ENCODE assay signal across 11 cellular contexts in the genomic region with DNA sequence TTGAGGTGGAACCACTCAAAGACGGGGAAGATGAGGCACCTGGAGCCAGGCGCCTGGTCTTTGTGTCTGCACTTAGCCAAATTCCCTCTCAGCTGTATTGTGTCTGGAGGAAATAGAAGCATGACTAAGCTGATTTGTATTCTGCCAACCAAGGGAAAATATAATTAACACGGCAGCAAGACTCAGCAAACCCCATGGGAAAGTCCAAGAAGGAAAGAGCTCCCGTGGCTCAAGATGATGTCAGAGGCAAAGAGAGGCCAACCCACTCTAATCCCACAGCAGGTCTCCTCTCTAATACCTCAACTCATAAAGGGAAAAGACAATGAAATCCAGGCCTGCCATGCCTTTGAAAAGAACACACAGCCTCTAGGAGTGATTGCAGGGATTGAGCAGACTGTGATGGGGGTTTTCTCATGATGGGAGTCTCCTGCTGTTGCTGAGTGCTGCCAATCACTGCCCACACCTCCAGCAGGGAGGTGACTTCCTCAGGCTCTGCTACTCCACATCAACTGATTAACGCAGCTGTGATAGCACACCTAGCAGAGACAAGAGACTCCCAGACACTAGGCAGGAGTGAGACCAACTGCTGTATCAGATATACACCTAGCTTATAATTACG.
DNase-seq lines count a peak whose midpoint lies in the region; ATAC-seq and TF ChIP-seq lines count a peak whose summit lies in the region.
"Had no signal": no experiment of that assay in that cellular context is flagged by ENCODE, and none has a peak within 500 bp of the region (broad histone marks: within the 10 kb centered on the region; RNA-seq: fewer than 3 reads in every experiment).

No MANE protein-coding gene starts in this region.

- H3K9me3 ChIP-seq in HUES48 (ENCODE audit: control insufficient read depth, insufficient read depth, low read length) = peaks cover 14% of the 10 kb centered on the region; the same call in 1 of the 2 replicates
- H3K9me3 ChIP-seq in NT2/D1 (ENCODE audit: insufficient read depth, low read length) = peaks cover 12% of the 10 kb centered on the region; the same call in 1 of the 2 replicates
- H3K9me3 ChIP-seq in esophagus squamous epithelium = peaks cover 0 to 5% (median 0%) of the 10 kb centered on the region in 3 donors

- peaks cover 11% of the 10 kb centered on the region for H3K36me3 Mint-ChIP-seq in activated CD8-positive, alpha-beta T cell treated with anti-CD3 and anti-CD28 coated beads, Interleukin-2, amount 10 ng/mL, durations not matched to agents 7 days and 5 days (ENCODE audit: low read depth)

- CTCF ChIA-PET in activated CD8-positive, alpha-beta T cell treated with anti-CD3 and anti-CD28 coated beads, Interleukin-2, amount 10 ng/mL, durations not matched to agents 7 days and 5 days (lab: Charles Lee) = no interaction called here

- peak; percentile 82 for ATAC-seq in esophagus mucosa
- ATAC-seq in activated CD8-positive, alpha-beta T cell treated with anti-CD3 and anti-CD28 coated beads, Interleukin-2, amount 10 ng/mL, durations not matched to agents 7 days and 5 days = no peak
- ATAC-seq: activated T-cell treated with anti-CD3 and anti-CD28 coated beads, Interleukin-2, amount 50 U/mL, for 72 hours had no signal

- H3K27me3 Mint-ChIP-seq in activated CD8-positive, alpha-beta T cell treated with anti-CD3 and anti-CD28 coated beads, Interleukin-2, amount 10 ng/mL, durations not matched to agents 7 days and 5 days (ENCODE audit: low read depth) = peaks cover 38% of the 10 kb centered on the region

- DNase-seq in NT2/D1 (ENCODE audit: low read depth, low spot score) = peak; percentile 72
- peak; percentile 16 for DNase-seq in retinal pigment epithelial cell (ENCODE audit: low read depth)
- no peak for DNase-seq in NCI-H526 (lab: John Stamatoyannopoulos, UW)
- DNase-seq in activated CD8-positive, alpha-beta T cell treated with anti-CD3 and anti-CD28 coated beads, Interleukin-2, amount 10 ng/mL, durations not matched to agents 7 days and 5 days = no peak
- no peak for DNase-seq in esophagus squamous epithelium (lab: John Stamatoyannopoulos, UW)
- DNase-seq: activated T-cell treated with anti-CD3 and anti-CD28 coated beads, Interleukin-2, amount 50 U/mL, for 72 hours; effector CD8-positive, alpha-beta T cell; NCI-H187 treated with DMSO at 0.1 percent for 48 hours had no signal

- H3K4me3 Mint-ChIP-seq in activated CD8-positive, alpha-beta T cell treated with anti-CD3 and anti-CD28 coated beads, Interleukin-2, amount 10 ng/mL, durations not matched to agents 7 days and 5 days = no peak overlapping the region
- H3K4me3 Mint-ChIP-seq: activated T-cell treated with anti-CD3 and anti-CD28 coated beads, Interleukin-2, amount 50 U/mL, for 72 hours; memory B cell had no signal

- POLR2A ChIA-PET in activated CD8-positive, alpha-beta T cell treated with anti-CD3 and anti-CD28 coated beads, Interleukin-2, amount 10 ng/mL, durations not matched to agents 7 days and 5 days (lab: Charles Lee) = no interaction called here

- H3K36me3 ChIP-seq in HUES48 (ENCODE audit: control insufficient read depth, insufficient read depth, low read length) (no peaks in the 10 kb centered on the region), NT2/D1 (ENCODE audit: insufficient read depth, insufficient read length, low read length) (no peaks in the 10 kb centered on the region), esophagus squamous epithelium (no peaks in the 10 kb centered on the region)

- peaks cover 4% of the 10 kb centered on the region for H3K4me1 Mint-ChIP-seq in activated CD8-positive, alpha-beta T cell treated with anti-CD3 and anti-CD28 coated beads, Interleukin-2, amount 10 ng/mL, durations not matched to agents 7 days and 5 days (ENCODE audit: low read depth)

- H3K27ac ChIP-seq in HUES48 (ENCODE audit: low read depth, low read length) (peak overlapping the region; percentile 100), esophagus squamous epithelium (no peak overlapping the region)

- H3K4me1 ChIP-seq in HUES48 (ENCODE audit: control insufficient read depth, insufficient read depth, low read length) (peaks cover 50% of the 10 kb centered on the region), NT2/D1 (ENCODE audit: insufficient read depth, insufficient read length) (peaks cover 2% of the 10 kb centered on the region), esophagus squamous epithelium (peaks cover 8 to 31% (median 9%) of the 10 kb centered on the region in 3 donors)

- 21 to 37% methylated on average over 5 of the region's 6 CpGs for WGBS in esophagus squamous epithelium, 2 donors

- no peak for TF ChIP-seq CTCF in retinal pigment epithelial cell (conservative IDR thresholded peaks at IDR 0.05; ENCODE audit: low read depth, low read length)
- TF ChIP-seq CTCF in esophagus squamous epithelium (IDR thresholded peaks at IDR 0.05) = no peak

- no peak for TF ChIP-seq POLR2A in esophagus squamous epithelium (IDR thresholded peaks at IDR 0.05)

- no peak overlapping the region for H3K27ac Mint-ChIP-seq in activated CD8-positive, alpha-beta T cell treated with anti-CD3 and anti-CD28 coated beads, Interleukin-2, amount 10 ng/mL, durations not matched to agents 7 days and 5 days
- H3K27ac Mint-ChIP-seq: activated T-cell treated with anti-CD3 and anti-CD28 coated beads, Interleukin-2, amount 50 U/mL, for 72 hours; memory B cell had no signal

- no peaks in the 10 kb centered on the region for H3K9me3 Mint-ChIP-seq in activated CD8-positive, alpha-beta T cell treated with anti-CD3 and anti-CD28 coated beads, Interleukin-2, amount 10 ng/mL, durations not matched to agents 7 days and 5 days (ENCODE audit: insufficient read depth)

- H3K9ac ChIP-seq in HUES48 (ENCODE audit: low read depth, low read length) (no peak overlapping the region), NT2/D1 (ENCODE audit: insufficient read length, low read depth) (no peak overlapping the region)

- H3K4me3 ChIP-seq in HUES48 (ENCODE audit: low read depth, low read length) = no peak overlapping the region
- H3K4me3 ChIP-seq in NT2/D1 (ENCODE audit: insufficient read length, low read depth) = no peak overlapping the region
- no peak overlapping the region for H3K4me3 ChIP-seq in retinal pigment epithelial cell (ENCODE audit: low read length)
- no peak overlapping the region for H3K4me3 ChIP-seq in esophagus squamous epithelium

- intact Hi-C loops in esophagus squamous epithelium (cut with DNase I) = no loop called here

- H3K27me3 ChIP-seq in HUES48 (ENCODE audit: control insufficient read depth, insufficient read depth, low read length) (no peaks in the 10 kb centered on the region), NT2/D1 (ENCODE audit: insufficient read depth, insufficient read length) (peaks cover 6% of the 10 kb centered on the region), esophagus squamous epithelium (peaks cover 0 to 47% (median 2%) of the 10 kb centered on the region in 4 donors)

Comparison
In these comparisons a context has a peak if more than half of its experiments do, and no peak if none do; other contexts are left out.
1. DNase-seq: peak in NT2/D1 (single experiment) and retinal pigment epithelial cell (single experiment); none in NCI-H526 (0 of 2), activated CD8-positive, alpha-beta T cell treated with anti-CD3 and anti-CD28 coated beads, Interleukin-2, amount 10 ng/mL, durations not matched to agents 7 days and 5 days (single experiment) and esophagus squamous epithelium (single experiment).